ENCODE assay signal across 1 cellular context in genomic region chr2:218368150-218368528, GRCh38.
TF ChIP-seq lines count a peak whose summit lies in the region.

No MANE protein-coding gene starts in this region.

TF ChIP-seq in SK-N-SH, 30 proteins besides CTCF, POLR2A, EP300 and RAD21 (continued from another document):
- TF ChIP-seq REST (IDR thresholded peaks at IDR 0.05; ENCODE audit: low read depth, low read length), result no peak
